Comparison of ENCODE assay signal across 9 cellular contexts in the genomic region with DNA sequence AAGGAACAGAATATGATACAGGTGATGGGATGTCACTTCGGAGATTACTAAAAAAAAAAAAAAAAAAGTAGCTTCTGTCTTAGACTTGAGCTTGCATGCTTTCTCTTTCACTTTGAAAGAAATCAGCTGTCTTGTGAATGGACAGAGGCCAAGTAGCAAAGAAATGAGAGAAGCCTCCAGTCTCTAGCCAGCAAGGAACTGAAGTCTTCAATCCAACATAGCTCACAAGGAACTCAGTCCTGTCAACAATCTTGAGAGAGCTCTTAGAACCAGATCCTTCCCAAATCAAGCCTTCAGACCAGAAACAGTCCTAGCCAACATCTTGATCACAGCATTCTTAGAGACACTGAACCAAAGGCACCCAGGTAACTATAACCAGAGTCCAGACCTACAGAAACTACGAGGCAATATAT. TPM values are rescaled to one million over a fixed set of nuclear protein-coding genes. Genes with fewer than 3 reads are reported as not detected.
A peak's percentile ranks its signal among the peaks of the same experiment; 100 is the strongest.
DNase-seq lines count a peak whose midpoint lies in the region; ATAC-seq, FAIRE-seq and TF ChIP-seq lines count a peak whose summit lies in the region.
"Had no signal": no experiment of that assay in that cellular context is flagged by ENCODE, and none has a peak within 500 bp of the region (broad histone marks: within the 10 kb centered on the region; RNA-seq: fewer than 3 reads in every experiment).

No MANE protein-coding gene starts in this region.

- POLR2A ChIA-PET in GM12878 (lab: Charles Lee): interaction anchor here (1.0 to 1.3 kb wide), 3 partner anchors 8 to 27 kb away, joined by 3 to 7 read pairs (median 4); a partner anchor contains a TSS

- intact Hi-C loops in GM12878 (cut with micrococcal nuclease; ENCODE audit: unreplicated experiment): no loop called here
- intact Hi-C loops in lower lobe of right lung (cut with DNase I): no loop called here

- TF ChIP-seq POLR2A in GM12878 (IDR thresholded peaks at IDR 0.05; ENCODE audit: low read depth, low read length): no peak

- TF ChIP-seq CTCF in GM12878 (IDR thresholded peaks at IDR 0.05 in 2 of 3, conservative IDR thresholded peaks at IDR 0.05 in 1 of 3; ENCODE audit: control insufficient read depth in 2 of 3, extremely low read depth in 1 of 3, insufficient read depth in 1 of 3, low read depth in 3 of 3, low read length in 3 of 3): no peak
- no peak for TF ChIP-seq CTCF in lower lobe of right lung (IDR thresholded peaks at IDR 0.05)

- SMC1A ChIA-PET in GM12878 (lab: Charles Lee; ENCODE audit: uncharacterized antibody, unreplicated experiment): interaction anchor here (0.5 to 1.6 kb wide), 9 partner anchors 8 to 634 kb away, joined by 3 to 5 read pairs (median 3); no protein-coding TSS in a partner anchor

- H3K4me2 ChIP-seq in GM12878 (ENCODE audit: control insufficient read depth, insufficient read depth): peak overlapping the region; percentile 72

- H3K9ac ChIP-seq in GM12878 (ENCODE audit: control insufficient read depth, insufficient read depth, low read length): peak overlapping the region; percentile 49

- H4K20me1 ChIP-seq in GM12878 (ENCODE audit: control insufficient read depth, insufficient read depth): 0 out of 2 replicates have a peak, but pooled peaks cover 3% of the 10 kb centered on the region

- TF ChIP-seq EP300 in GM12878 (IDR thresholded peaks at IDR 0.05; ENCODE audit: borderline replicate concordance in 1 of 2, control insufficient read depth in 1 of 2, low read depth in 2 of 2, low read length in 2 of 2): no peak

- DNase-seq in AG08395 (ENCODE audit: low spot score) (peak; percentile 44), GM12878 (ENCODE audit: low read depth, low spot score) (peak; percentile 23), lower lobe of right lung (no peak), iPS-NIHi11 (ENCODE audit: low spot score) (no peak), NCI-H526 (lab: John Stamatoyannopoulos, UW) (no peak), occipital lobe (lab: John Stamatoyannopoulos, UW) (no peak)

- in situ Hi-C loops in GM12878 (cut with MboI): loop anchor here (10.0 to 25.0 kb wide), 2 partner anchors 1014 to 1369 kb away; a partner anchor contains a TSS

- peak overlapping the region; percentile 48 for H3K4me3 ChIP-seq in GM12878
- no peak overlapping the region for H3K4me3 ChIP-seq in lower lobe of right lung

- no TSS peak for BruUV-seq in GM12878 (replicated peaks; lab: Mats Ljungman, UMichigan)

- RAD21 ChIA-PET in GM12878 (lab: Charles Lee; ENCODE audit: unreplicated experiment): interaction anchor here (0.6 to 0.9 kb wide), 5 partner anchors 8 to 1191 kb away, joined by 3 to 6 read pairs (median 4); a partner anchor contains a TSS

- peak; percentile 74 for FAIRE-seq in GM12878 (lab: Jason Lieb, UNC)
- FAIRE-seq: bronchial epithelial cell had no signal

- H3K27ac ChIP-seq in GM12878 (ENCODE audit: control insufficient read depth, insufficient read depth) (peak overlapping the region; percentile 66), lower lobe of right lung (peak overlapping the region; percentile 1)

- CTCF ChIA-PET in GM12878 (lab: Yijun Ruan, JAX): interaction anchor here (0.6 to 1.8 kb wide), 8 partner anchors 8 to 150 kb away, joined by 3 to 7 read pairs (median 4); no protein-coding TSS in a partner anchor

- H3K4me1 ChIP-seq in GM12878 (ENCODE audit: control insufficient read depth, insufficient read depth, low read length) (peaks cover 5% of the 10 kb centered on the region; the same call in 1 of the 2 replicates), lower lobe of right lung (peaks cover 64% of the 10 kb centered on the region)

- peaks cover 0 to 9% of the 10 kb centered on the region in 2 experiments; a peak in 1 of 4 replicates for H3K36me3 ChIP-seq in GM12878 (ENCODE audit: control insufficient read depth in 2 of 2, insufficient read depth in 2 of 2, low read length in 1 of 2)
- H3K36me3 ChIP-seq in lower lobe of right lung: peaks cover 24% of the 10 kb centered on the region

- H3K9me3 ChIP-seq in GM12878 (replicated peaks; ENCODE audit: control insufficient read depth, insufficient read depth, low read length) (no peaks in the 10 kb centered on the region), lower lobe of right lung (no peaks in the 10 kb centered on the region)

- no peaks in the 10 kb centered on the region for H3K27me3 ChIP-seq in GM12878 (replicated peaks in 1 of 2; ENCODE audit: control insufficient read depth in 2 of 2, insufficient read depth in 2 of 2, low read length in 1 of 2)
- no peaks in the 10 kb centered on the region for H3K27me3 ChIP-seq in lower lobe of right lung (ENCODE audit: low read depth)

- H3K79me2 ChIP-seq in GM12878 (ENCODE audit: control insufficient read depth, insufficient read depth, low read length): peaks cover 76% of the 10 kb centered on the region

- WGBS in GM12878 (ENCODE audit: insufficient coverage, insufficient replicate concordance, low lambda C conversion rate, missing lambda C conversion rate): 0% methylated on average over 2 of the region's 2 CpGs

- peak; percentile 82 for ATAC-seq in GM19023 (IDR thresholded peaks at IDR 0.05; ENCODE audit: unreplicated experiment)
- ATAC-seq in HG03354 (IDR thresholded peaks at IDR 0.05; ENCODE audit: poor library complexity, severe bottlenecking, unreplicated experiment): peak; percentile 73
- peak; percentile 73 for ATAC-seq in GM12878
- peak; percentile 67 to 82 for ATAC-seq in lower lobe of right lung

- no peak for TF ChIP-seq RAD21 in GM12878 (IDR thresholded peaks at IDR 0.05; ENCODE audit: insufficient read depth, low read depth, low read length)

- no peak overlapping the region for H2AFZ ChIP-seq in GM12878 (ENCODE audit: control insufficient read depth, low read depth, low read length)

TF ChIP-seq in GM12878, 131 proteins besides CTCF, POLR2A, EP300 and RAD21 (continues in another document):
- TF ChIP-seq, protein P1, sequence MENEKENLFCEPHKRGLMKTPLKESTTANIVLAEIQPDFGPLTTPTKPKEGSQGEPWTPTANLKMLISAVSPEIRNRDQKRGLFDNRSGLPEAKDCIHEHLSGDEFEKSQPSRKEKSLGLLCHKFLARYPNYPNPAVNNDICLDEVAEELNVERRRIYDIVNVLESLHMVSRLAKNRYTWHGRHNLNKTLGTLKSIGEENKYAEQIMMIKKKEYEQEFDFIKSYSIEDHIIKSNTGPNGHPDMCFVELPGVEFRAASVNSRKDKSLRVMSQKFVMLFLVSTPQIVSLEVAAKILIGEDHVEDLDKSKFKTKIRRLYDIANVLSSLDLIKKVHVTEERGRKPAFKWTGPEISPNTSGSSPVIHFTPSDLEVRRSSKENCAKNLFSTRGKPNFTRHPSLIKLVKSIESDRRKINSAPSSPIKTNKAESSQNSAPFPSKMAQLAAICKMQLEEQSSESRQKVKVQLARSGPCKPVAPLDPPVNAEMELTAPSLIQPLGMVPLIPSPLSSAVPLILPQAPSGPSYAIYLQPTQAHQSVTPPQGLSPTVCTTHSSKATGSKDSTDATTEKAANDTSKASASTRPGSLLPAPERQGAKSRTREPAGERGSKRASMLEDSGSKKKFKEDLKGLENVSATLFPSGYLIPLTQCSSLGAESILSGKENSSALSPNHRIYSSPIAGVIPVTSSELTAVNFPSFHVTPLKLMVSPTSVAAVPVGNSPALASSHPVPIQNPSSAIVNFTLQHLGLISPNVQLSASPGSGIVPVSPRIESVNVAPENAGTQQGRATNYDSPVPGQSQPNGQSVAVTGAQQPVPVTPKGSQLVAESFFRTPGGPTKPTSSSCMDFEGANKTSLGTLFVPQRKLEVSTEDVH (IDR thresholded peaks at IDR 0.05; ENCODE audit: low read depth, partially characterized antibody): no peak
- TF ChIP-seq NFIC (IDR thresholded peaks at IDR 0.05; ENCODE audit: low read depth, low read length) (peak; percentile 17; the same call in 1 of the 2 replicates), ZNF384 (IDR thresholded peaks at IDR 0.05; ENCODE audit: borderline replicate concordance, low read depth, low read length) (peak; percentile 83), BACH1 (IDR thresholded peaks at IDR 0.05; ENCODE audit: borderline replicate concordance) (no peak)

RNA-seq across cellular contexts. Expression of a gene that starts 7.7 kb away (rescaled TPM):
- total RNA-seq in GM12878 (2013; cell fraction: nucleolus; rRNA removed): 523 and 578 TPM in 2 replicates
- total RNA-seq in GM12878 (2014; rRNA removed): 48.7 and 69.2 TPM in 2 replicates
- total RNA-seq in GM12878 (2014; rRNA removed; fragmentation: Illumina TruSeq; extraction: Trizol): 81.2 and 87.8 TPM in 2 replicates
- total RNA-seq in GM12878 (2021): 49.3 and 56.2 TPM in 2 replicates
- 24.2 TPM for polyA plus RNA-seq in GM12878 (2011; ENCODE audit: low read depth)
- polyA plus RNA-seq in GM12878 (2011; rRNA removed): 87.1 and 152 TPM in 2 replicates
- 19.5 and 20.2 TPM in 2 replicates for polyA plus RNA-seq in GM12878 (2011; cell fraction: cytosol; rRNA removed)
- polyA plus RNA-seq in GM12878 (2011; cell fraction: nucleus; rRNA removed): 48.6 and 56.5 TPM in 2 replicates
- polyA plus RNA-seq in GM12878 (2012): 47.3 and 52.6 TPM in 2 replicates
- polyA plus RNA-seq in GM12878 (2014; fragmentation: Illumina TruSeq; extraction: Trizol): 62.6 and 89.4 TPM in 2 replicates
- 10 to 100 TPM; 41.7 to 59.8 TPM for polyA plus RNA-seq in GM12878 (2014; fragmentation: Nextera tagmentation; extraction: Ambion mirVana)
- polyA plus RNA-seq in GM12878 (2014; rRNA removed): 42.7 and 48.4 TPM in 2 replicates
- polyA plus RNA-seq in GM12878 (2016; fragmentation: Nextera tagmentation; extraction: Ambion mirVana): 10 to 100 TPM; 72.3 to 74.8 TPM
- polyA minus RNA-seq in GM12878 (2011; rRNA and poly(A)+ RNA removed): 26.3 and 46.2 TPM in 2 replicates
- polyA minus RNA-seq in GM12878 (2011; cell fraction: cytosol; rRNA and poly(A)+ RNA removed): 12.2 and 12.4 TPM in 2 replicates
- 30.8 and 47.7 TPM in 2 replicates for polyA minus RNA-seq in GM12878 (2011; cell fraction: nucleus; rRNA and poly(A)+ RNA removed)
- total RNA-seq in lower lobe of right lung: 192 TPM
- total RNA-seq in occipital lobe: 200 TPM

RNA-seq across cellular contexts. Expression of a gene that starts 55.4 kb away (rescaled TPM):
- total RNA-seq in GM12878 (2013; cell fraction: nucleolus; rRNA removed): 168 and 176 TPM in 2 replicates
- total RNA-seq in GM12878 (2014; rRNA removed) (24.4 and 29.0 TPM in 2 replicates), GM12878 (2014; rRNA removed; fragmentation: Illumina TruSeq; extraction: Trizol) (45.2 and 50.4 TPM in 2 replicates), GM12878 (2021) (46.2 and 55.3 TPM in 2 replicates), lower lobe of right lung (46.3 TPM), occipital lobe (166 TPM)
- polyA plus RNA-seq in GM12878 (2011; ENCODE audit: low read depth): 10.7 TPM
- polyA plus RNA-seq in GM12878 (2011; rRNA removed) (23.0 and 35.2 TPM in 2 replicates), GM12878 (2014; fragmentation: Illumina TruSeq; extraction: Trizol) (48.7 and 57.5 TPM in 2 replicates), GM12878 (2014; fragmentation: Nextera tagmentation; extraction: Ambion mirVana) (10 to 100 TPM; 15.4 to 16.0 TPM), GM12878 (2014; rRNA removed) (18.8 and 20.9 TPM in 2 replicates), GM12878 (2016; fragmentation: Nextera tagmentation; extraction: Ambion mirVana) (10 to 100 TPM; 37.0 to 38.1 TPM)
- 9.7 and 10.6 TPM in 2 replicates for polyA plus RNA-seq in GM12878 (2011; cell fraction: cytosol; rRNA removed)
- 22.9 and 28.0 TPM in 2 replicates for polyA plus RNA-seq in GM12878 (2011; cell fraction: nucleus; rRNA removed)
- 17.3 and 20.2 TPM in 2 replicates for polyA plus RNA-seq in GM12878 (2012)
- polyA minus RNA-seq in GM12878 (2011; rRNA and poly(A)+ RNA removed): 33.7 and 44.0 TPM in 2 replicates
- polyA minus RNA-seq in GM12878 (2011; cell fraction: cytosol; rRNA and poly(A)+ RNA removed): 15.8 and 22.6 TPM in 2 replicates
- 46.8 and 87.6 TPM in 2 replicates for polyA minus RNA-seq in GM12878 (2011; cell fraction: nucleus; rRNA and poly(A)+ RNA removed)

Comparison
In these comparisons a context has a peak if more than half of its experiments do, and no peak if none do; other contexts are left out.
1. DNase-seq: peak in AG08395 (single experiment) and GM12878 (single experiment); none in lower lobe of right lung (single experiment), iPS-NIHi11 (single experiment), NCI-H526 (0 of 2) and occipital lobe (single experiment).
2. Peak in every context shown above with its lines, with median percentiles within 50 percentile points of each other: ATAC-seq.